In the genomic region with DNA sequence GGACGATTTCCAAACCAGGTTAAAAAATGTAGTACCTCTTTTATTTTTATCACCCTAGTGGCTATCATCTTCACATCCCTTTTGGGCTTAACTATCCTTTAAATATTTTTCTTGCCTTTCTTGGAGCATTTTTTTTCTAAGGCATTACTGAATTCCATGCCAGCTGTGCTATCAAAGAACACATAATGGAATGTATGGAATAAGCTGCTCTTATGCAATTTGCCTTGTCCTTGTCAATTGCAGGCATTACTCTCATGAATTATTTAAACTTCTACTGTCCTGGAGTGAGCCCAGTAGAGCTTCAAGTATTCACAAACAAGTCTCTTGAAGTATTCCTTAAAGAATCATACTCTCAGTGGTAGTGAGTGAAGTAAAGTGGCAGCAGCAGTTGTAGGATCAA, we compare ENCODE assay signal across 29 cellular contexts.
A peak's percentile ranks its signal among the peaks of the same experiment; 100 is the strongest.
DNase-seq lines count a peak whose midpoint lies in the region; ATAC-seq and TF ChIP-seq lines count a peak whose summit lies in the region.
"Had no signal": no experiment of that assay in that cellular context is flagged by ENCODE, and none has a peak within 500 bp of the region (broad histone marks: within the 10 kb centered on the region; RNA-seq: fewer than 3 reads in every experiment).

No MANE protein-coding gene starts in this region.

- H3F3A ChIP-seq in neural cell (ENCODE audit: insufficient read depth, low read length, poor library complexity, severe bottlenecking) = no peaks in the 10 kb centered on the region

- peak; percentile 16 for DNase-seq in EH (ENCODE audit: low read depth)
- DNase-seq in WERI-Rb-1 = no peak
- DNase-seq: 8988T; ACHN; AML-193; BE2C; C1 segment of cervical spinal cord; Caco-2; Calu3; CD4-positive, alpha-beta memory T cell; CD4-positive, alpha-beta T cell; CD4-positive, CD25-positive, alpha-beta regulatory T cell; CD8-positive, alpha-beta memory T cell; CD8-positive, alpha-beta T cell; COR-L47; DMS 273 treated with DMSO at 0.1 percent for 48 hours; DMS153; DMS53; DMS79; DMS79 treated with DMSO at 0.1 percent for 48 hours; DND-41; EL had no signal

- H3K36me3 ChIP-seq in neural cell (ENCODE audit: insufficient read depth, low read length) = no peaks in the 10 kb centered on the region
- no peaks in the 10 kb centered on the region for H3K36me3 ChIP-seq in WERI-Rb-1
- H3K36me3 ChIP-seq: BE2C; BLaER1; BLaER1 treated with 17β-estradiol and CSF1 and Interleukin-3, amounts not matched to agents 10 nM and 100 nM had no signal

- H3K27me3 ChIP-seq in neural cell (ENCODE audit: insufficient read depth, low read depth, low read length) (no peaks in the 10 kb centered on the region), WERI-Rb-1 (ENCODE audit: insufficient read depth, low read depth, severe bottlenecking) (no peaks in the 10 kb centered on the region)
- H3K27me3 ChIP-seq: BE2C; BLaER1; BLaER1 treated with 17β-estradiol and CSF1 and Interleukin-3, amounts not matched to agents 10 nM and 100 nM had no signal

- H3K27ac ChIP-seq in neural cell (ENCODE audit: low read length) = peak overlapping the region; percentile 18
- H3K27ac ChIP-seq in WERI-Rb-1 = no peak overlapping the region
- H3K27ac ChIP-seq: 22Rv1; A549; BLaER1; BLaER1 treated with 17β-estradiol and CSF1 and Interleukin-3, amounts not matched to agents 10 nM and 100 nM; C4-2B had no signal

- no peaks in the 10 kb centered on the region for H3K9me3 ChIP-seq in neural cell (ENCODE audit: low read length)
- no peaks in the 10 kb centered on the region for H3K9me3 ChIP-seq in WERI-Rb-1 (ENCODE audit: severe bottlenecking)
- H3K9me3 ChIP-seq: A549; BE2C; BLaER1; BLaER1 treated with 17β-estradiol and CSF1 and Interleukin-3, amounts not matched to agents 10 nM and 100 nM; Caco-2 had no signal

- ATAC-seq in GM21825 (IDR thresholded peaks at IDR 0.05; ENCODE audit: unreplicated experiment) = no peak
- ATAC-seq: A549; CD8-positive, alpha-beta T cell had no signal

- H3K4me3 ChIP-seq in neural cell (ENCODE audit: low read length) (no peak overlapping the region), WERI-Rb-1 (ENCODE audit: low read depth, low read length) (no peak overlapping the region)
- H3K4me3 ChIP-seq: A549; BLaER1; BLaER1 treated with 17β-estradiol and CSF1 and Interleukin-3, amounts not matched to agents 10 nM and 100 nM had no signal

- TF ChIP-seq RAD21 in neural cell (conservative IDR thresholded peaks at IDR 0.05) = no peak

- H3K9me2 ChIP-seq in neural cell (ENCODE audit: insufficient read depth, low read length) = no peaks in the 10 kb centered on the region

- TF ChIP-seq EP300 in neural cell (conservative IDR thresholded peaks at IDR 0.05; ENCODE audit: poor library complexity, severe bottlenecking) = peak; percentile 54

- H3K9ac ChIP-seq in neural cell (ENCODE audit: low read length) = no peak overlapping the region
- H3K9ac ChIP-seq: BLaER1; BLaER1 treated with 17β-estradiol and CSF1 and Interleukin-3, amounts not matched to agents 10 nM and 100 nM had no signal

- no peak for TF ChIP-seq CTCF in neural cell (IDR thresholded peaks at IDR 0.05; ENCODE audit: poor library complexity, severe bottlenecking)
- TF ChIP-seq CTCF in WERI-Rb-1 (IDR thresholded peaks at IDR 0.05; ENCODE audit: low read depth, low read length) = no peak

- no peak overlapping the region for H2AFZ ChIP-seq in neural cell (ENCODE audit: low read depth, low read length)

- H3K4me2 ChIP-seq in neural cell (ENCODE audit: low read length) = no peak overlapping the region
- H3K4me2 ChIP-seq: A549; BLaER1; BLaER1 treated with 17β-estradiol and CSF1 and Interleukin-3, amounts not matched to agents 10 nM and 100 nM had no signal

- H4K20me1 ChIP-seq in neural cell (ENCODE audit: insufficient read depth) = no peaks in the 10 kb centered on the region
- H4K20me1 ChIP-seq: BLaER1; BLaER1 treated with 17β-estradiol and CSF1 and Interleukin-3, amounts not matched to agents 10 nM and 100 nM had no signal

- H3K79me2 ChIP-seq in neural cell (replicated peaks; ENCODE audit: insufficient read depth, low read length) = no peaks in the 10 kb centered on the region

TF ChIP-seq in neural cell, 6 proteins besides CTCF, POLR2A, EP300 and RAD21:
- TF ChIP-seq SMC3 (conservative IDR thresholded peaks at IDR 0.05; ENCODE audit: poor library complexity) (no peak), POLR2AphosphoS5 (IDR thresholded peaks at IDR 0.05) (peak; percentile 78), MXI1 (conservative IDR thresholded peaks at IDR 0.05; ENCODE audit: poor library complexity, severe bottlenecking) (no peak), TAF1 (IDR thresholded peaks at IDR 0.05; ENCODE audit: low read depth) (no peak), REST (IDR thresholded peaks at IDR 0.05; ENCODE audit: borderline replicate concordance) (peak; percentile 85), EZH2 (IDR thresholded peaks at IDR 0.05; ENCODE audit: borderline replicate concordance, insufficient read depth, low read length, poor library complexity, severe bottlenecking) (no peak)
